ENCODE assay signal across 12 cellular contexts in genomic region chr14:105855893-105856675, GRCh38.
A peak's percentile ranks its signal among the peaks of the same experiment; 100 is the strongest.
DNase-seq lines count a peak whose midpoint lies in the region; ATAC-seq and TF ChIP-seq lines count a peak whose summit lies in the region.
"Had no signal": no experiment of that assay in that cellular context is flagged by ENCODE, and none has a peak within 500 bp of the region (broad histone marks: within the 10 kb centered on the region; RNA-seq: fewer than 3 reads in every experiment).

No MANE protein-coding gene starts in this region.

- peaks cover 24% of the 10 kb centered on the region for H3F3A ChIP-seq in OCI-LY1 (ENCODE audit: insufficient read depth, low read length)

- peaks cover 64% of the 10 kb centered on the region for H3K36me3 ChIP-seq in OCI-LY1 (ENCODE audit: insufficient read depth, low read length)
- H3K36me3 ChIP-seq in testis (ENCODE audit: low read depth, missing control alignments) = no peaks in the 10 kb centered on the region
- H3K36me3 ChIP-seq: SJSA1 had no signal

- peak; percentile 4 for DNase-seq in activated T-cell treated with anti-CD3 and anti-CD28 coated beads, Interleukin-2, amount 50 U/mL, for 4 hours
- no peak for DNase-seq in activated T-cell treated with anti-CD3 and anti-CD28 coated beads, Interleukin-2, amount 50 U/mL, for 1 hour
- DNase-seq in endothelial cell (ENCODE audit: low spot score) (no peak), testis (peak; percentile 8), superior temporal gyrus (ENCODE audit: extremely low spot score) (no peak)
- DNase-seq: ACHN, NCI-H1417, NCI-H774 had no signal

- H3K9ac ChIP-seq in OCI-LY1 (ENCODE audit: low read length) = peak overlapping the region; percentile 97

- intact Hi-C loops in testis (cut with DNase I; ENCODE audit: low total_unique reads) = no loop called here

- no peak for ATAC-seq in activated T-cell treated with anti-CD3 and anti-CD28 coated beads, Interleukin-2, amount 50 U/mL, for 4 hours
- ATAC-seq in HG03378 (IDR thresholded peaks at IDR 0.05; ENCODE audit: unreplicated experiment) (no peak), GM18861 (IDR thresholded peaks at IDR 0.05; ENCODE audit: unreplicated experiment) (no peak)

- H3K27ac ChIP-seq in OCI-LY1 (ENCODE audit: low read depth, low read length, poor library complexity, severe bottlenecking) (peak overlapping the region; percentile 100), testis (no peak overlapping the region)
- H3K27ac ChIP-seq: SJSA1 had no signal

- TF ChIP-seq CTCF in OCI-LY1 (IDR thresholded peaks at IDR 0.05; ENCODE audit: low read length) (no peak), endothelial cell (IDR thresholded peaks at IDR 0.05; ENCODE audit: unreplicated experiment) (no peak), testis (IDR thresholded peaks at IDR 0.05) (no peak)

- H3K27ac Mint-ChIP-seq in endothelial cell (ENCODE audit: unreplicated experiment) = peak overlapping the region; percentile 70

- H3K4me1 Mint-ChIP-seq in activated T-cell treated with anti-CD3 and anti-CD28 coated beads, Interleukin-2, amount 50 U/mL, for 4 hours (ENCODE audit: low read depth) = peaks cover 14% of the 10 kb centered on the region
- H3K4me1 Mint-ChIP-seq in endothelial cell (ENCODE audit: unreplicated experiment) = no peaks in the 10 kb centered on the region

- H4K20me1 ChIP-seq in OCI-LY1 (ENCODE audit: insufficient read depth, low read length) = no peaks in the 10 kb centered on the region

- H3K27me3 Mint-ChIP-seq in activated T-cell treated with anti-CD3 and anti-CD28 coated beads, Interleukin-2, amount 50 U/mL, for 4 hours (ENCODE audit: low read depth) = peaks cover 6% of the 10 kb centered on the region
- peaks cover 24% of the 10 kb centered on the region for H3K27me3 Mint-ChIP-seq in endothelial cell (ENCODE audit: unreplicated experiment)

- H2AFZ ChIP-seq in OCI-LY1 (ENCODE audit: low read length) = no peak overlapping the region

- H3K4me3 Mint-ChIP-seq in activated T-cell treated with anti-CD3 and anti-CD28 coated beads, Interleukin-2, amount 50 U/mL, for 4 hours = no peak overlapping the region
- peak overlapping the region; percentile 73 for H3K4me3 Mint-ChIP-seq in endothelial cell (ENCODE audit: unreplicated experiment)

- H3K9me2 ChIP-seq in OCI-LY1 (ENCODE audit: low read depth, low read length) = no peaks in the 10 kb centered on the region

- peak overlapping the region; percentile 94 for H3K4me2 ChIP-seq in OCI-LY1 (ENCODE audit: low read length)

- no peaks in the 10 kb centered on the region for H3K9me3 ChIP-seq in OCI-LY1 (ENCODE audit: low read length)
- no peaks in the 10 kb centered on the region for H3K9me3 ChIP-seq in testis

- H3K4me1 ChIP-seq in OCI-LY1 (ENCODE audit: insufficient read depth, low read length, severe bottlenecking) (peaks cover 50% of the 10 kb centered on the region), testis (no peaks in the 10 kb centered on the region)
- H3K4me1 ChIP-seq: SJSA1 had no signal

- no peaks in the 10 kb centered on the region for H3K9me3 Mint-ChIP-seq in activated T-cell treated with anti-CD3 and anti-CD28 coated beads, Interleukin-2, amount 50 U/mL, for 4 hours
- peaks cover 38% of the 10 kb centered on the region for H3K9me3 Mint-ChIP-seq in endothelial cell (ENCODE audit: unreplicated experiment)

- 84 to 93% methylated on average over 26 to 28 of the region's 28 CpGs for WGBS in testis, 2 donors

- H3K4me3 ChIP-seq in OCI-LY1 (ENCODE audit: low read depth, low read length, poor library complexity, severe bottlenecking) (peak overlapping the region; percentile 77), testis (no peak overlapping the region)
- H3K4me3 ChIP-seq: SJSA1 had no signal

- no peaks in the 10 kb centered on the region; the same call in 1 of the 2 replicates for H3K79me2 ChIP-seq in OCI-LY1 (ENCODE audit: insufficient read depth, low read length)

- no peaks in the 10 kb centered on the region for H3K36me3 Mint-ChIP-seq in activated T-cell treated with anti-CD3 and anti-CD28 coated beads, Interleukin-2, amount 50 U/mL, for 4 hours (ENCODE audit: insufficient read depth)
- H3K36me3 Mint-ChIP-seq in endothelial cell (ENCODE audit: low read depth, unreplicated experiment) = peaks cover 22% of the 10 kb centered on the region

- no peak for TF ChIP-seq POLR2A in testis (IDR thresholded peaks at IDR 0.05)

- H3K27me3 ChIP-seq in OCI-LY1 (ENCODE audit: insufficient read depth, low read length) = no peaks in the 10 kb centered on the region
- no peaks in the 10 kb centered on the region for H3K27me3 ChIP-seq in testis
- H3K27me3 ChIP-seq: SJSA1 had no signal

Comparison
In these comparisons a context has a peak if more than half of its experiments do, and no peak if none do; other contexts are left out.
1. DNase-seq: peak in activated T-cell treated with anti-CD3 and anti-CD28 coated beads, Interleukin-2, amount 50 U/mL, for 4 hours (single experiment) and testis (single experiment); none in activated T-cell treated with anti-CD3 and anti-CD28 coated beads, Interleukin-2, amount 50 U/mL, for 1 hour (single experiment), endothelial cell (single experiment) and superior temporal gyrus (single experiment).